Comparison of ENCODE assay signal across 14 cellular contexts in the genomic region with DNA sequence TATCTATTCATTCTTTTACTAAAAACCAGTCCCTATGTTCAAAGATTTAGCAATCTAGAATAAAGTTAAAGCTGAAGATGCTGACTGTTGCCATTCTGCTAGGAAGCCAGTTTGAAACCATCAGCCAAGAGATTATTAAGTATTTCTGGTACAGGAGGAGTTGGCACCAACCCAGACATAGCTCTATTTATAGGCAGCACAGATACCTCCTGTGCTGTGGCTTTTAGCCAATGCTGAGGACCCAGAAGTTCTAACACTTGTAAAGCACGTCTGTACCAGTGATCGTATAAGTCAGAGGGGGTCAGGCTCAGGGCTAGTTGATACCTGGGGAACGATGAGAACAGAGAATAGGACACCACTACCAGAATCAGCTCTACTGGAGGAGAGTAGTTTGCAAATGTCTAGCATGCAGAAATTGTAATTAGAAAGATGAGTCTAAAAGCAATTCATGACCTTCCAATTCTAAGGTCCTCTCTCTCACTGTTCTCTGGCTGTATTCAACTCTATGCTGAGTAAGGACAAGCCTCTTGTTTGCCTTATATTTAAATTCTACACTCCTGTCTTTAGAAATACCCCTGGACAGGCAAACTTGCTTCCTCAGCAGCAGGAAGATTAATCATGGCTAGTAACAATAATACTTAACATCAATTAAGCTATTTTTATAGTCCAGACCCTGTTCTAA.
DNase-seq lines count a peak whose midpoint lies in the region; ATAC-seq and TF ChIP-seq lines count a peak whose summit lies in the region.
"Had no signal": no experiment of that assay in that cellular context is flagged by ENCODE, and none has a peak within 500 bp of the region (broad histone marks: within the 10 kb centered on the region; RNA-seq: fewer than 3 reads in every experiment).

No MANE protein-coding gene starts in this region.

- H3K79me2 ChIP-seq in mammary epithelial cell (ENCODE audit: insufficient read depth, low read length) = no peaks in the 10 kb centered on the region

- no peaks in the 10 kb centered on the region for H3K36me3 Mint-ChIP-seq in CD8-positive, alpha-beta memory T cell
- H3K36me3 Mint-ChIP-seq: type B pancreatic cell had no signal

- no peak for ATAC-seq in HG03045 (IDR thresholded peaks at IDR 0.05; ENCODE audit: unreplicated experiment)
- no peak for ATAC-seq in left lung
- ATAC-seq: activated T-cell treated with anti-CD3 and anti-CD28 coated beads, Interleukin-2, amount 50 U/mL, for 4 hours had no signal

- CTCF ChIA-PET in mammary epithelial cell (lab: Charles Lee; ENCODE audit: low non-redundant PET) = no interaction called here
- CTCF ChIA-PET in CD8-positive, alpha-beta memory T cell (lab: Charles Lee) = no interaction called here

- POLR2A ChIA-PET in CD8-positive, alpha-beta memory T cell (lab: Charles Lee) = no interaction called here

- no peak overlapping the region for H3K9ac ChIP-seq in mammary epithelial cell (ENCODE audit: insufficient read depth, low read length)

- peak overlapping the region; percentile 55 for H2AFZ ChIP-seq in mammary epithelial cell (ENCODE audit: low read depth, low read length)

- H3K27me3 ChIP-seq in mammary epithelial cell (ENCODE audit: insufficient read depth, low read length) (no peaks in the 10 kb centered on the region), left lung (no peaks in the 10 kb centered on the region)
- no peaks in the 10 kb centered on the region for H3K27me3 ChIP-seq in CD8-positive, alpha-beta memory T cell (ENCODE audit: insufficient read depth, low read length, poor library complexity, severe bottlenecking)

- H3K9me3 ChIP-seq in mammary epithelial cell (replicated peaks; ENCODE audit: insufficient read depth, low read length) = no peaks in the 10 kb centered on the region
- no peaks in the 10 kb centered on the region for H3K9me3 ChIP-seq in left lung
- H3K9me3 ChIP-seq in CD8-positive, alpha-beta memory T cell (ENCODE audit: low read length) = no peaks in the 10 kb centered on the region
- H3K9me3 ChIP-seq: HAP-1 had no signal

- 2% methylated on average over 3 of the region's 3 CpGs for WGBS in mammary epithelial cell (ENCODE audit: low coverage, missing lambda C conversion rate)

- intact Hi-C loops in mammary epithelial cell (cut with micrococcal nuclease) (no loop called here), left lung (cut with DNase I) (no loop called here)

- H3K4me3 ChIP-seq in mammary epithelial cell (replicated peaks in 1 of 3; ENCODE audit: insufficient read depth in 1 of 3, low read depth in 2 of 3, low read length in 3 of 3) (no peak overlapping the region), left lung (no peak overlapping the region)
- H3K4me3 ChIP-seq in CD8-positive, alpha-beta memory T cell (ENCODE audit: low read length) = no peak overlapping the region
- H3K4me3 ChIP-seq: HAP-1 had no signal

- H3K4me1 Mint-ChIP-seq in CD8-positive, alpha-beta memory T cell = no peaks in the 10 kb centered on the region

- in situ Hi-C loops in mammary epithelial cell (cut with MboI; ENCODE audit: low sequenced_read_pairs in 2 of 2) = no loop called here

- H3K27ac ChIP-seq in mammary epithelial cell (ENCODE audit: insufficient read depth, low read depth, low read length) (no peak overlapping the region), left lung (no peak overlapping the region)
- no peak overlapping the region for H3K27ac ChIP-seq in CD8-positive, alpha-beta memory T cell (ENCODE audit: low read depth, low read length)
- H3K27ac ChIP-seq: C4-2B, VCaP had no signal

- H3K9me3 Mint-ChIP-seq in CD8-positive, alpha-beta memory T cell = peaks cover 0 to 3% (median 0%) of the 10 kb centered on the region in 5 donors
- H3K9me3 Mint-ChIP-seq: activated T-cell treated with anti-CD3 and anti-CD28 coated beads, Interleukin-2, amount 50 U/mL, for 4 hours; type B pancreatic cell had no signal

- peak overlapping the region in 1 of 8 donors; percentile 7 for H3K27ac Mint-ChIP-seq in CD8-positive, alpha-beta memory T cell
- H3K27ac Mint-ChIP-seq: type B pancreatic cell had no signal

- peaks cover 13 to 29% of the 10 kb centered on the region in 2 donors for H3K27me3 Mint-ChIP-seq in CD8-positive, alpha-beta memory T cell
- H3K27me3 Mint-ChIP-seq: type B pancreatic cell had no signal

- no peak overlapping the region for H3K4me3 Mint-ChIP-seq in CD8-positive, alpha-beta memory T cell
- H3K4me3 Mint-ChIP-seq: activated T-cell treated with anti-CD3 and anti-CD28 coated beads, Interleukin-2, amount 50 U/mL, for 4 hours; type B pancreatic cell had no signal

- no peak overlapping the region for H3K4me2 ChIP-seq in mammary epithelial cell (ENCODE audit: insufficient read depth, low read depth, low read length)

- no TSS peak for BruUV-seq in mammary epithelial cell (replicated peaks; lab: Mats Ljungman, UMichigan)

- H3K4me1 ChIP-seq in mammary epithelial cell (ENCODE audit: insufficient read depth, low read length) (peaks cover 13% of the 10 kb centered on the region), left lung (no peaks in the 10 kb centered on the region)
- H3K4me1 ChIP-seq in CD8-positive, alpha-beta memory T cell (ENCODE audit: insufficient read depth, low read length) = no peaks in the 10 kb centered on the region
- H3K4me1 ChIP-seq: HAP-1 had no signal

- dilution Hi-C loops in mammary epithelial cell (cut with HindIII; ENCODE audit: low sequenced_read_pairs) = no loop called here

- DNase-seq in Daoy (ENCODE audit: low read depth) (peak; percentile 15), NCI-H226 (peak; percentile 16), mammary epithelial cell (peak; percentile 25), myocyte (ENCODE audit: low read depth) (peak; percentile 78), left lung (no peak)
- DNase-seq in CD8-positive, alpha-beta memory T cell = no peak
- no peak for DNase-seq in stimulated activated naive CD4-positive, alpha-beta T cell (lab: John Stamatoyannopoulos, UW)
- DNase-seq: activated T-cell treated with anti-CD3 and anti-CD28 coated beads, Interleukin-2, amount 50 U/mL, for 4 hours; NCI-H1092 had no signal

- H3K36me3 ChIP-seq in mammary epithelial cell (ENCODE audit: insufficient read depth, low read length) = no peaks in the 10 kb centered on the region
- H3K36me3 ChIP-seq in left lung = no peaks in the 10 kb centered on the region
- no peaks in the 10 kb centered on the region for H3K36me3 ChIP-seq in CD8-positive, alpha-beta memory T cell (ENCODE audit: insufficient read depth, low read length)
- H3K36me3 ChIP-seq: HAP-1 had no signal

- H4K20me1 ChIP-seq in mammary epithelial cell (ENCODE audit: insufficient read depth, low read length) = no peaks in the 10 kb centered on the region

- TF ChIP-seq CTCF in mammary epithelial cell (conservative IDR thresholded peaks at IDR 0.05 in 1 of 2, IDR thresholded peaks at IDR 0.05 in 1 of 2; ENCODE audit: extremely low read depth in 1 of 2, insufficient read depth in 1 of 2, low read depth in 1 of 2, low read length in 2 of 2) = no peak
- no peak for TF ChIP-seq CTCF in left lung (IDR thresholded peaks at IDR 0.05)

Comparison
In these comparisons a context has a peak if more than half of its experiments do, and no peak if none do; other contexts are left out.
1. DNase-seq: peak in Daoy (single experiment), NCI-H226 (single experiment), mammary epithelial cell (single experiment) and myocyte (single experiment); none in left lung (0 of 2), CD8-positive, alpha-beta memory T cell (0 of 5) and stimulated activated naive CD4-positive, alpha-beta T cell (0 of 6).